In the genomic region with DNA sequence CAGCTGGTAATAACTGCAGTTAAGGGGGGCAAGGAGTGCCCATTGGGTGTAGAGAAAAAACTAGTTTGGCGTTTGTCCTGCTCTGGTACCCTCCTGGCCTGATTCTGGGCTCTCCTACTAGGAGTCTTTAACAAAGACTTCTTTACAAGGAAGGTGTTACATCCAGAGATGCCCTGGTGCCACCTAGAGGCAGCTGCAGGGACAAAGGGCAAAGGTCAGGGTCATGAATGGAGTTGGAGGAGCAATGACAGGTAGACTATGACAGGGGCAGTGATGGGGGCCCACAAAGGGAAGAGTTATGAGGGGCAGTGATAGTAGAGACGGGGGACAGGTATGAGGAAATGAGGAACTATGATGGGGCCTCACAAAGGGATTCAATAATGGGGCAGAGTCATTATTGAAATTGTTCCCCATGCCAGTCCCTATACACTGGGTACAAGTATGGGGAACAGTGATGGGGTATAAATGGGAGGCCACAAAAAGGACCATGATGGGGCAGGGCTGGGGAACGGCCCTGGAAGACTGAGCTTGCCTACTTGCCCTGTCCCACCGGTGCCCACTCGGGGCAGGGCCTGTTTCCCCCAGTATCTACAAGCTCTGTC, we compare ENCODE assay signal across 9 cellular contexts. TPM values are rescaled to one million over a fixed set of nuclear protein-coding genes. Genes with fewer than 3 reads are reported as not detected.
A peak's percentile ranks its signal among the peaks of the same experiment; 100 is the strongest.
DNase-seq lines count a peak whose midpoint lies in the region; ATAC-seq, FAIRE-seq and TF ChIP-seq lines count a peak whose summit lies in the region.
"Had no signal": no experiment of that assay in that cellular context is flagged by ENCODE, and none has a peak within 500 bp of the region (broad histone marks: within the 10 kb centered on the region; RNA-seq: fewer than 3 reads in every experiment).

No MANE protein-coding gene starts in this region.

- H3K79me2 ChIP-seq in HCT116 (ENCODE audit: insufficient read depth, low read length): peaks cover 4% of the 10 kb centered on the region; the same call in 1 of the 2 replicates

- TF ChIP-seq EP300 in A549 (IDR thresholded peaks at IDR 0.05): no peak

- H3K4me1 Mint-ChIP-seq in T-helper 17 cell: peaks cover 4% of the 10 kb centered on the region
- H3K4me1 Mint-ChIP-seq in brain: no peaks in the 10 kb centered on the region

- H3K27me3 Mint-ChIP-seq in T-helper 17 cell (no peaks in the 10 kb centered on the region), brain (no peaks in the 10 kb centered on the region)

- POLR2A ChIA-PET in A549 (lab: Yijun Ruan, JAX) (interaction anchor here (1.1 kb wide), 1 partner anchor 129 kb away, joined by 6 read pairs; the partner anchor contains the start of gene IMPDH2), HCT116 (lab: Charles Lee) (no interaction called here)

- TF ChIP-seq POLR2A in A549 (IDR thresholded peaks at IDR 0.05; ENCODE audit: low read length) (no peak), HCT116 (IDR thresholded peaks at IDR 0.05; ENCODE audit: borderline replicate concordance, extremely low read depth, insufficient read depth, insufficient read length) (no peak)

- RAD21 ChIA-PET in HCT116 (lab: Charles Lee; ENCODE audit: low non-redundant PET in 1 of 2, low total read pairs in 2 of 2, uncharacterized antibody in 2 of 2, unreplicated experiment in 2 of 2): interaction anchor here in 1 of 2 experiments (0.9 kb wide), 1 partner anchor 64 kb away, joined by 3 read pairs; the partner anchor contains the start of gene QRICH1

- H3K9me3 Mint-ChIP-seq in brain: no peaks in the 10 kb centered on the region

- H3K9me2 ChIP-seq in HCT116 (ENCODE audit: insufficient read depth): no peaks in the 10 kb centered on the region

- ATAC-seq in A549: peak; percentile 47 to 55; a peak in 4 of 6 replicates
- ATAC-seq in HCT116: peak; percentile 69
- ATAC-seq in T-helper 17 cell: peak; percentile 93
- ATAC-seq in mucosa of descending colon: peak; percentile 80
- ATAC-seq in HG03196 (IDR thresholded peaks at IDR 0.05; ENCODE audit: unreplicated experiment): no peak
- no peak for ATAC-seq in HG03442 (IDR thresholded peaks at IDR 0.05; ENCODE audit: unreplicated experiment)

- H3K36me3 ChIP-seq in HCT116 (ENCODE audit: control insufficient read depth in 1 of 2, insufficient read depth in 2 of 2, low read length in 2 of 2) (peaks cover 3 to 6% of the 10 kb centered on the region in 2 experiments; a peak in 1 of 4 replicates), mucosa of descending colon (ENCODE audit: low read depth) (no peaks in the 10 kb centered on the region)
- H3K36me3 ChIP-seq: gastrocnemius medialis had no signal

- intact Hi-C loops in HCT116 (cut with micrococcal nuclease): loop anchor here (2.0 kb wide), 1 partner anchor 169 kb away; no protein-coding TSS in a partner anchor
- intact Hi-C loops in mucosa of descending colon (cut with DNase I, micrococcal nuclease): no loop called here

- no peaks in the 10 kb centered on the region for H4K20me1 ChIP-seq in HCT116 (ENCODE audit: insufficient read depth)

- CTCF ChIA-PET in A549 (lab: Yijun Ruan, JAX): interaction anchor here (0.7 to 2.1 kb wide), 4 partner anchors 12 to 64 kb away, joined by 3 to 7 read pairs (median 4); partner anchors contain the start of gene QRICH1
- CTCF ChIA-PET in HCT116 (lab: Charles Lee): interaction anchor here (2.0 kb wide), 1 partner anchor 170 kb away, joined by 7 read pairs; no protein-coding TSS in a partner anchor

- H3K9ac ChIP-seq in HCT116 (ENCODE audit: low read length): no peak overlapping the region

- peak; percentile 45 to 49; a peak in 4 of 5 replicates for TF ChIP-seq RAD21 in A549 (conservative IDR thresholded peaks at IDR 0.05 in 1 of 2, IDR thresholded peaks at IDR 0.05 in 1 of 2)
- peak; percentile 75 for TF ChIP-seq RAD21 in HCT116 (IDR thresholded peaks at IDR 0.05; ENCODE audit: low read depth)

- no TSS peak for BruUV-seq in HCT116 (replicated peaks; lab: Mats Ljungman, UMichigan)

- no peak overlapping the region for H3K4me2 ChIP-seq in A549
- no peak overlapping the region for H3K4me2 ChIP-seq in HCT116 (ENCODE audit: low read length)

- no peak overlapping the region for H2AFZ ChIP-seq in HCT116 (ENCODE audit: low read depth, low read length, poor library complexity, severe bottlenecking)

- H3K4me1 ChIP-seq in A549 (no peaks in the 10 kb centered on the region), HCT116 (ENCODE audit: control insufficient read depth in 1 of 2, insufficient read depth in 2 of 2, low read length in 2 of 2) (no peaks in the 10 kb centered on the region), mucosa of descending colon (ENCODE audit: low read depth) (no peaks in the 10 kb centered on the region)

- peak overlapping the region; percentile 16 for H3K27ac Mint-ChIP-seq in T-helper 17 cell
- peak overlapping the region in 3 of 5 experiments; percentile 31 to 62 (median 39) for H3K27ac Mint-ChIP-seq in brain

- WGBS in A549 (ENCODE audit: missing lambda C conversion rate): 74% methylated on average over 5 of the region's 5 CpGs

- H3K4me3 Mint-ChIP-seq in T-helper 17 cell (no peak overlapping the region), brain (peak overlapping the region in 1 of 5 experiments; percentile 59)

- H3K9me3 ChIP-seq in A549 (no peaks in the 10 kb centered on the region), HCT116 (ENCODE audit: control insufficient read depth in 1 of 2, insufficient read depth in 1 of 2, low read depth in 1 of 2, low read length in 2 of 2) (no peaks in the 10 kb centered on the region), T-helper 17 cell (ENCODE audit: control insufficient read depth, low read length, poor library complexity, severe bottlenecking) (no peaks in the 10 kb centered on the region), mucosa of descending colon (no peaks in the 10 kb centered on the region)
- H3K9me3 ChIP-seq: gastrocnemius medialis had no signal

- peak; percentile 36; the same call in 2 of the 3 replicates for TF ChIP-seq CTCF in A549 (IDR thresholded peaks at IDR 0.05)
- TF ChIP-seq CTCF in HCT116 (IDR thresholded peaks at IDR 0.05 in 2 of 3, conservative IDR thresholded peaks at IDR 0.05 in 1 of 3; ENCODE audit: borderline replicate concordance in 1 of 3, insufficient read depth in 1 of 3, low read depth in 2 of 3, low read length in 2 of 3): peak in 2 of 3 experiments; percentile 68 to 74; a peak in 5 of 6 replicates
- TF ChIP-seq CTCF in brain (conservative IDR thresholded peaks at IDR 0.05): peak; percentile 15 to 30
- TF ChIP-seq CTCF in mucosa of descending colon (IDR thresholded peaks at IDR 0.05): peak; percentile 36

- H3K36me3 Mint-ChIP-seq in T-helper 17 cell (ENCODE audit: low read depth) (no peaks in the 10 kb centered on the region), brain (peaks cover 7% of the 10 kb centered on the region)

- H3K4me3 ChIP-seq in A549 (no peak overlapping the region), HCT116 (replicated peaks in 1 of 2; ENCODE audit: low read depth in 1 of 2, low read length in 2 of 2) (no peak overlapping the region), mucosa of descending colon (no peak overlapping the region)
- H3K4me3 ChIP-seq: gastrocnemius medialis had no signal

- H3K27ac ChIP-seq in A549 (no peak overlapping the region), HCT116 (ENCODE audit: low read depth, low read length) (no peak overlapping the region)
- H3K27ac ChIP-seq: gastrocnemius medialis had no signal

- no peak for FAIRE-seq in A549 (lab: Jason Lieb, UNC)
- FAIRE-seq in urothelium cell line (lab: Jason Lieb, UNC): no peak

- H3K27me3 ChIP-seq in HCT116 (ENCODE audit: insufficient read depth, low read length): no peaks in the 10 kb centered on the region
- H3K27me3 ChIP-seq: gastrocnemius medialis had no signal

- peak in 1 of 2 experiments; percentile 41 for DNase-seq in A549 (ENCODE audit: low read depth in 1 of 2, low spot score in 1 of 2)
- DNase-seq in HCT116 (ENCODE audit: low read depth, low spot score): peak; percentile 28
- peak; percentile 34 to 58 (median 45) for DNase-seq in T-helper 17 cell
- peak in 2 of 3 donors; percentile 68 to 81 for DNase-seq in mucosa of descending colon
- peak; percentile 36 for DNase-seq in urothelium cell line (ENCODE audit: low spot score)
- DNase-seq: gastrocnemius medialis had no signal

RNA-seq across cellular contexts. Expression of gene CCDC71, which starts 7.9 kb away (rescaled TPM):
- polyA plus RNA-seq in A549 (2011; rRNA removed) (13.4 and 15.9 TPM in 2 replicates), A549 (2017; fragmentation: RNase III; extraction: RNeasy Plus Mini Kit Qiagen cat#74134 plus additional on column Dnase treatment) (8.1 to 10.0 TPM (median 9.6 TPM) in 3 replicates), brain (ENCODE audit: insufficient read depth, low read depth, low replicate concordance) (13.3 TPM)
- 18.8 and 22.6 TPM in 2 replicates for polyA plus RNA-seq in A549 (2012; cell fraction: cytosol; rRNA removed)
- 17.3 and 19.4 TPM in 2 replicates for polyA plus RNA-seq in A549 (2012; cell fraction: nucleus; rRNA removed)
- 29.2 and 38.9 TPM in 2 replicates for polyA minus RNA-seq in A549 (2011; rRNA and poly(A)+ RNA removed)
- total RNA-seq in HCT116 (2021; ENCODE audit: unreplicated experiment) (32.8 TPM), T-helper 17 cell (10 to 100 TPM; 13.7 to 13.9 TPM), mucosa of descending colon (10 to 100 TPM; 15.2 to 20.7 (median 19.9) TPM)
- polyA plus RNA-seq in HCT116 (2012): 19.7 and 24.3 TPM in 2 replicates

RNA-seq across cellular contexts. Expression of gene KLHDC8B, which starts 13.2 kb away (rescaled TPM):
- polyA plus RNA-seq in A549 (2011; rRNA removed) (6.7 and 7.4 TPM in 2 replicates), A549 (2017; fragmentation: RNase III; extraction: RNeasy Plus Mini Kit Qiagen cat#74134 plus additional on column Dnase treatment) (7.0 to 9.9 TPM (median 8.9 TPM) in 3 replicates), brain (ENCODE audit: insufficient read depth, low read depth, low replicate concordance) (14.7 TPM)
- polyA plus RNA-seq in A549 (2012; cell fraction: cytosol; rRNA removed): 6.2 and 7.6 TPM in 2 replicates
- 9.8 and 10.1 TPM in 2 replicates for polyA plus RNA-seq in A549 (2012; cell fraction: nucleus; rRNA removed)
- 8.6 and 8.9 TPM in 2 replicates for polyA minus RNA-seq in A549 (2011; rRNA and poly(A)+ RNA removed)
- total RNA-seq in HCT116 (2021; ENCODE audit: unreplicated experiment) (10.4 TPM), T-helper 17 cell (1 to 10 TPM; 1.7 to 8.7 TPM), mucosa of descending colon (10 to 100 TPM in 1 of 3 donors, 1 to 10 TPM in 2; 6.3 to 68.4 (median 6.3) TPM)
- 10.8 and 11.6 TPM in 2 replicates for polyA plus RNA-seq in HCT116 (2012)

RNA-seq across cellular contexts. Expression of gene LAMB2, which starts 25.4 kb away (rescaled TPM):
- polyA plus RNA-seq in A549 (2011; rRNA removed): 146 and 238 TPM in 2 replicates
- 96.4 and 102 TPM in 2 replicates for polyA plus RNA-seq in A549 (2012; cell fraction: cytosol; rRNA removed)
- polyA plus RNA-seq in A549 (2012; cell fraction: nucleus; rRNA removed): 812 and 862 TPM in 2 replicates
- 74.5 to 95.5 TPM (median 87.3 TPM) in 3 replicates for polyA plus RNA-seq in A549 (2017; fragmentation: RNase III; extraction: RNeasy Plus Mini Kit Qiagen cat#74134 plus additional on column Dnase treatment)
- 242 and 345 TPM in 2 replicates for polyA minus RNA-seq in A549 (2011; rRNA and poly(A)+ RNA removed)
- total RNA-seq in HCT116 (2021; ENCODE audit: unreplicated experiment): 213 TPM
- polyA plus RNA-seq in HCT116 (2012): 277 and 293 TPM in 2 replicates
- total RNA-seq in T-helper 17 cell: 1 to 10 TPM in 1 of 2 donors, under 1 TPM in 1; 0.65 to 3.3 TPM
- polyA plus RNA-seq in brain (ENCODE audit: insufficient read depth, low read depth, low replicate concordance): 84.1 TPM
- 100 to 1,000 TPM in 1 of 3 donors, 10 to 100 TPM in 2; 52.1 to 354 (median 82.0) TPM for total RNA-seq in mucosa of descending colon

RNA-seq across cellular contexts. Expression of gene USP19, which starts 37.6 kb away (rescaled TPM):
- polyA plus RNA-seq in A549 (2011; rRNA removed): 28.8 and 30.5 TPM in 2 replicates
- 36.1 and 40.8 TPM in 2 replicates for polyA plus RNA-seq in A549 (2012; cell fraction: cytosol; rRNA removed)
- polyA plus RNA-seq in A549 (2012; cell fraction: nucleus; rRNA removed): 81.8 and 95.2 TPM in 2 replicates
- 20.1 to 21.6 TPM (median 21.2 TPM) in 3 replicates for polyA plus RNA-seq in A549 (2017; fragmentation: RNase III; extraction: RNeasy Plus Mini Kit Qiagen cat#74134 plus additional on column Dnase treatment)
- polyA minus RNA-seq in A549 (2011; rRNA and poly(A)+ RNA removed): 97.5 and 102 TPM in 2 replicates
- total RNA-seq in HCT116 (2021; ENCODE audit: unreplicated experiment): 92.8 TPM
- polyA plus RNA-seq in HCT116 (2012): 58.3 and 75.2 TPM in 2 replicates
- total RNA-seq in T-helper 17 cell: 10 to 100 TPM; 51.4 to 56.6 TPM
- 31.0 TPM for polyA plus RNA-seq in brain (ENCODE audit: insufficient read depth, low read depth, low replicate concordance)
- total RNA-seq in mucosa of descending colon: 10 to 100 TPM; 65.7 to 84.7 (median 82.6) TPM

RNA-seq across cellular contexts. Expression of gene QARS1, which starts 53.7 kb away (rescaled TPM):
- polyA plus RNA-seq in A549 (2011; rRNA removed) (118 and 196 TPM in 2 replicates), A549 (2017; fragmentation: RNase III; extraction: RNeasy Plus Mini Kit Qiagen cat#74134 plus additional on column Dnase treatment) (157 to 166 TPM (median 164 TPM) in 3 replicates), brain (ENCODE audit: insufficient read depth, low read depth, low replicate concordance) (176 TPM)
- polyA plus RNA-seq in A549 (2012; cell fraction: cytosol; rRNA removed): 162 and 199 TPM in 2 replicates
- polyA plus RNA-seq in A549 (2012; cell fraction: nucleus; rRNA removed): 708 and 819 TPM in 2 replicates
- polyA minus RNA-seq in A549 (2011; rRNA and poly(A)+ RNA removed): 235 and 239 TPM in 2 replicates
- total RNA-seq in HCT116 (2021; ENCODE audit: unreplicated experiment) (346 TPM), T-helper 17 cell (100 to 1,000 TPM; 214 to 269 TPM), mucosa of descending colon (100 to 1,000 TPM; 235 to 415 (median 373) TPM)
- polyA plus RNA-seq in HCT116 (2012): 451 and 469 TPM in 2 replicates

Comparison
In these comparisons a context has a peak if more than half of its experiments do, and no peak if none do; other contexts are left out.
1. ATAC-seq: peak in A549 (2 of 2), HCT116 (single experiment), T-helper 17 cell (single experiment) and mucosa of descending colon (single experiment); none in HG03196 (single experiment) and HG03442 (single experiment).
2. RNA of gene LAMB2, which starts 25.4 kb away (total RNA-seq): 213 TPM in HCT116 (single experiment) and 52.1 to 354 TPM in mucosa of descending colon; 0.65 to 3.3 TPM in T-helper 17 cell; every median in the first group is over 10 times any median in the second.
3. Of the 6 proteins assayed by ChIP-seq in both A549 and HCT116: peak only in A549: none; only in HCT116: none; in both: CTCF and RAD21; in neither: 4.
4. Peak in every context shown above with its lines, with median percentiles within 50 percentile points of each other: CTCF ChIP-seq.